In genomic region chr16:30874821-30875717, GRCh38 we compare ENCODE assay signal across 1 cellular context.
TF ChIP-seq lines count a peak whose summit lies in the region.

No MANE protein-coding gene starts in this region.

TF ChIP-seq in HEK293, 187 proteins besides CTCF, POLR2A, EP300 and RAD21 (continued from another document and continues in another):
- TF ChIP-seq ZNF692 (tag by site-specific recombination; IDR thresholded peaks at IDR 0.05) (peak; percentile 93), ZNF398 (tag by site-specific recombination; IDR thresholded peaks at IDR 0.05) (0 out of 2 replicates have a peak, but pooled peaks have one; percentile 18), GLIS1 (tag by site-specific recombination; IDR thresholded peaks at IDR 0.05) (peak; percentile 57), ZNF2 (tag by site-specific recombination; IDR thresholded peaks at IDR 0.05) (peak; percentile 100), ZBTB17 (tag by site-specific recombination; IDR thresholded peaks at IDR 0.05) (peak; percentile 93), ZNF530 (tag by site-specific recombination; IDR thresholded peaks at IDR 0.05; ENCODE audit: low read depth) (no peak), YY1 (tag by site-specific recombination; IDR thresholded peaks at IDR 0.05) (no peak; the same call in none of the 2 replicates), ZNF768 (tag by site-specific recombination; IDR thresholded peaks at IDR 0.05) (peak; percentile 51; the same call in 1 of the 2 replicates), ZNF558 (tag by site-specific recombination; IDR thresholded peaks at IDR 0.05) (no peak), ZNF211 (tag by site-specific recombination; IDR thresholded peaks at IDR 0.05; ENCODE audit: low read depth) (no peak), BCL11A (tag by site-specific recombination; IDR thresholded peaks at IDR 0.05; ENCODE audit: low read depth) (peak; percentile 39; the same call in 1 of the 2 replicates), OSR2 (tag by site-specific recombination; IDR thresholded peaks at IDR 0.05) (no peak), ZNF791 (tag by site-specific recombination; IDR thresholded peaks at IDR 0.05) (no peak), ZNF621 (tag by site-specific recombination; IDR thresholded peaks at IDR 0.05) (no peak), AEBP2 (tag by site-specific recombination; IDR thresholded peaks at IDR 0.05; ENCODE audit: borderline replicate concordance) (peak; percentile 14; the same call in 1 of the 2 replicates), ZNF248 (tag by site-specific recombination; IDR thresholded peaks at IDR 0.05) (no peak), ZNF132 (tag by site-specific recombination; IDR thresholded peaks at IDR 0.05; ENCODE audit: borderline replicate concordance) (no peak), SCRT2 (tag by site-specific recombination; IDR thresholded peaks at IDR 0.05) (peak; percentile 63), ZNF704 (tag by site-specific recombination; IDR thresholded peaks at IDR 0.05) (no peak), ATF2 (tag by site-specific recombination; IDR thresholded peaks at IDR 0.05; ENCODE audit: low read depth) (no peak), REPIN1 (tag by site-specific recombination; IDR thresholded peaks at IDR 0.05; ENCODE audit: low read depth) (peak; percentile 98), SCRT1 (tag by site-specific recombination; IDR thresholded peaks at IDR 0.05; ENCODE audit: borderline replicate concordance) (no peak), ZNF10 (tag by site-specific recombination; IDR thresholded peaks at IDR 0.05) (no peak), ZNF843 (tag by site-specific recombination; IDR thresholded peaks at IDR 0.05) (peak; percentile 88), FEZF1 (tag by site-specific recombination; IDR thresholded peaks at IDR 0.05) (no peak; the same call in 1 of the 2 replicates), ZSCAN5A (tag by site-specific recombination; IDR thresholded peaks at IDR 0.05) (peak; percentile 99), PBX3 (CRISPR knock-in tag; IDR thresholded peaks at IDR 0.05) (peak; percentile 93), ZBTB26 (tag by site-specific recombination; optimal IDR thresholded peaks at IDR 0.05) (peak; percentile 100), SP7 (tag by site-specific recombination; IDR thresholded peaks at IDR 0.05) (peak; percentile 95), ELK4 (IDR thresholded peaks at IDR 0.05; ENCODE audit: borderline replicate concordance, low read depth, low read length) (peak; percentile 37; the same call in 1 of the 2 replicates), ZNF585B (tag by site-specific recombination; IDR thresholded peaks at IDR 0.05) (no peak), ZNF837 (tag by site-specific recombination; IDR thresholded peaks at IDR 0.05) (no peak), HOXC10 (CRISPR knock-in tag; IDR thresholded peaks at IDR 0.05) (peak; percentile 96; the same call in 1 of the 2 replicates), MEIS1 (CRISPR knock-in tag; IDR thresholded peaks at IDR 0.05; ENCODE audit: borderline replicate concordance) (no peak), ZNF155 (tag by site-specific recombination; IDR thresholded peaks at IDR 0.05) (no peak), ZNF16 (tag by site-specific recombination; IDR thresholded peaks at IDR 0.05; ENCODE audit: low read depth) (no peak), ZNF366 (tag by site-specific recombination; conservative IDR thresholded peaks at IDR 0.05) (0 out of 2 replicates have a peak, but pooled peaks have one; percentile 24), ZNF138 (tag by site-specific recombination; IDR thresholded peaks at IDR 0.05; ENCODE audit: borderline replicate concordance) (no peak), ZNF555 (tag by site-specific recombination; conservative IDR thresholded peaks at IDR 0.05) (no peak), GLI4 (tag by site-specific recombination; IDR thresholded peaks at IDR 0.05) (peak; percentile 97; the same call in 1 of the 2 replicates), ZBTB1 (tag by site-specific recombination; IDR thresholded peaks at IDR 0.05) (peak; percentile 10; the same call in 1 of the 2 replicates), ZBTB11 (tag by site-specific recombination; conservative IDR thresholded peaks at IDR 0.05; ENCODE audit: low read depth) (peak; percentile 94), SETDB1 (IDR thresholded peaks at IDR 0.05; ENCODE audit: insufficient read length, low read length) (no peak), ZNF202 (tag by site-specific recombination; IDR thresholded peaks at IDR 0.05; ENCODE audit: borderline replicate concordance) (no peak), ZNF514 (tag by site-specific recombination; IDR thresholded peaks at IDR 0.05) (no peak), ZNF350 (tag by site-specific recombination; IDR thresholded peaks at IDR 0.05) (no peak), ZNF792 (tag by site-specific recombination; IDR thresholded peaks at IDR 0.05) (peak; percentile 91)
